Comparison of ENCODE assay signal across 8 cellular contexts in genomic region chr4:128553665-128554515, GRCh38.
A peak's percentile ranks its signal among the peaks of the same experiment; 100 is the strongest.
DNase-seq lines count a peak whose midpoint lies in the region; ATAC-seq, FAIRE-seq and TF ChIP-seq lines count a peak whose summit lies in the region.

No MANE protein-coding gene starts in this region.

- H3K4me1 Mint-ChIP-seq in activated naive CD4-positive, alpha-beta T cell treated with anti-CD3 and anti-CD28 coated beads for 36 hours (ENCODE audit: low read depth), result peaks cover 13% of the 10 kb centered on the region
- peaks cover 13% of the 10 kb centered on the region for H3K4me1 Mint-ChIP-seq in activated B cell treated with CpG ODN at 0.5 μM for 24 hours

- H2AFZ ChIP-seq in keratinocyte (ENCODE audit: control insufficient read depth, low read length), result peak overlapping the region; percentile 99

- ATAC-seq in activated B cell treated with CpG ODN at 0.5 μM for 24 hours (ENCODE audit: low read depth), result no peak

- H3K9me3 ChIP-seq in keratinocyte (ENCODE audit: control insufficient read depth, low read depth, low read length) (no peaks in the 10 kb centered on the region), testis (no peaks in the 10 kb centered on the region)

- no peak for DNase-seq in activated naive CD4-positive, alpha-beta T cell treated with anti-CD3 and anti-CD28 coated beads for 36 hours
- DNase-seq in activated naive CD4-positive, alpha-beta T cell treated with anti-CD3 and anti-CD28 coated beads, Interleukin-2, amount 50 U/mL, for 16 hours, result no peak
- DNase-seq in activated B cell treated with CpG ODN at 0.5 μM for 24 hours (no peak), keratinocyte (ENCODE audit: low read depth, low spot score) (no peak), testis (no peak), D721Med (ENCODE audit: insufficient read length, low spot score) (no peak), midbrain (lab: John Stamatoyannopoulos, UW) (no peak), GM12891 (ENCODE audit: insufficient read length, low spot score) (no peak)

- no peak for FAIRE-seq in keratinocyte (lab: Jason Lieb, UNC)
- FAIRE-seq in D721Med (lab: Jason Lieb, UNC), result no peak
- FAIRE-seq in GM12891 (lab: Jason Lieb, UNC), result no peak

- H3K27me3 ChIP-seq in keratinocyte (ENCODE audit: control insufficient read depth, extremely low read depth, insufficient read depth, low read length), result no peaks in the 10 kb centered on the region
- H3K27me3 ChIP-seq in testis, result no peaks in the 10 kb centered on the region

- H3K4me3 ChIP-seq in keratinocyte (ENCODE audit: control insufficient read depth in 2 of 3, extremely low read depth in 1 of 3, insufficient read depth in 2 of 3, low read depth in 1 of 3, low read length in 3 of 3), result peak overlapping the region in 2 of 3 experiments; percentile 71 to 79
- peak overlapping the region; percentile 42 to 62 for H3K4me3 ChIP-seq in testis

- H3K4me2 ChIP-seq in keratinocyte (ENCODE audit: control insufficient read depth, extremely low read depth, insufficient read depth, low read depth, low read length), result peak overlapping the region; percentile 88

- H3K27me3 Mint-ChIP-seq in activated naive CD4-positive, alpha-beta T cell treated with anti-CD3 and anti-CD28 coated beads for 36 hours (ENCODE audit: low read depth), result peaks cover 7% of the 10 kb centered on the region
- peaks cover 8% of the 10 kb centered on the region for H3K27me3 Mint-ChIP-seq in activated B cell treated with CpG ODN at 0.5 μM for 24 hours

- CTCF ChIA-PET in activated naive CD4-positive, alpha-beta T cell treated with anti-CD3 and anti-CD28 coated beads for 36 hours (lab: Charles Lee), result interaction anchor here (0.6 to 1.6 kb wide), 3 partner anchors 21 to 308 kb away, joined by 3 to 8 read pairs (median 4); no protein-coding TSS in a partner anchor
- CTCF ChIA-PET in activated B cell treated with CpG ODN at 0.5 μM for 24 hours (lab: Charles Lee), result no interaction called here

- WGBS in testis, 2 donors, result 10 to 16% methylated on average over 5 of the region's 5 CpGs

- intact Hi-C loops in activated naive CD4-positive, alpha-beta T cell treated with anti-CD3 and anti-CD28 coated beads for 36 hours (cut with micrococcal nuclease), result loop anchor here (1.0 to 5.0 kb wide), 4 partner anchors 20 to 267 kb away; partner anchors contain the start of gene PGRMC2
- intact Hi-C loops in activated B cell treated with CpG ODN at 0.5 μM for 24 hours (cut with micrococcal nuclease) (no loop called here), testis (cut with DNase I; ENCODE audit: low total_unique reads) (no loop called here)

- H3K27ac Mint-ChIP-seq in activated naive CD4-positive, alpha-beta T cell treated with anti-CD3 and anti-CD28 coated beads for 36 hours, result no peak overlapping the region
- H3K27ac Mint-ChIP-seq in activated B cell treated with CpG ODN at 0.5 μM for 24 hours, result no peak overlapping the region

- H3K9ac ChIP-seq in keratinocyte (ENCODE audit: control insufficient read depth, extremely low read depth, insufficient read depth, low read length), result peak overlapping the region; percentile 80

- TF ChIP-seq POLR2A in testis (IDR thresholded peaks at IDR 0.05) (no peak), GM12891 (IDR thresholded peaks at IDR 0.05; ENCODE audit: low read depth, low read length) (no peak)

- H3K36me3 Mint-ChIP-seq in activated naive CD4-positive, alpha-beta T cell treated with anti-CD3 and anti-CD28 coated beads for 36 hours (ENCODE audit: low read depth), result no peaks in the 10 kb centered on the region
- H3K36me3 Mint-ChIP-seq in activated B cell treated with CpG ODN at 0.5 μM for 24 hours (ENCODE audit: low read depth), result no peaks in the 10 kb centered on the region

- H3K9me1 ChIP-seq in keratinocyte (ENCODE audit: control insufficient read depth, extremely low read depth, insufficient read depth, low read length), result no peaks in the 10 kb centered on the region

- H3K4me1 ChIP-seq in keratinocyte (ENCODE audit: control insufficient read depth, extremely low read depth, insufficient read depth, low read length) (peaks cover 9% of the 10 kb centered on the region), testis (peaks cover 4% of the 10 kb centered on the region)

- H3K9me3 Mint-ChIP-seq in activated naive CD4-positive, alpha-beta T cell treated with anti-CD3 and anti-CD28 coated beads for 36 hours, result no peaks in the 10 kb centered on the region
- H3K9me3 Mint-ChIP-seq in activated B cell treated with CpG ODN at 0.5 μM for 24 hours, result no peaks in the 10 kb centered on the region

- H3K27ac ChIP-seq in keratinocyte (ENCODE audit: control insufficient read depth, insufficient read depth, low read length) (peak overlapping the region; percentile 72), testis (peak overlapping the region; percentile 79 to 85)

- H3K36me3 ChIP-seq in keratinocyte (ENCODE audit: control insufficient read depth in 2 of 2, extremely low read depth in 1 of 2, insufficient read depth in 2 of 2, low read length in 2 of 2) (no peaks in the 10 kb centered on the region), testis (ENCODE audit: low read depth, missing control alignments) (no peaks in the 10 kb centered on the region)

- POLR2A ChIA-PET in activated B cell treated with CpG ODN at 0.5 μM for 24 hours (lab: Charles Lee), result no interaction called here

- TF ChIP-seq CTCF in activated B cell treated with CpG ODN at 0.5 μM for 24 hours (IDR thresholded peaks at IDR 0.05) (no peak), keratinocyte (optimal IDR thresholded peaks at IDR 0.05 in 1 of 3, IDR thresholded peaks at IDR 0.05 in 1 of 3, conservative IDR thresholded peaks at IDR 0.05 in 1 of 3; ENCODE audit: extremely low read depth in 1 of 3, insufficient read depth in 2 of 3, low read length in 3 of 3) (no peak), testis (IDR thresholded peaks at IDR 0.05) (no peak), D721Med (IDR thresholded peaks at IDR 0.05; ENCODE audit: insufficient read depth, missing control alignments) (no peak)

- H3K79me2 ChIP-seq in keratinocyte (ENCODE audit: control insufficient read depth, insufficient read depth, low read length), result no peaks in the 10 kb centered on the region

- dilution Hi-C loops in keratinocyte (cut with MboI; ENCODE audit: extremely low pct_ligation_motif_present, low sequenced_read_pairs), result no loop called here

- H4K20me1 ChIP-seq in keratinocyte (ENCODE audit: control insufficient read depth, extremely low read depth, insufficient read depth, low read length), result no peaks in the 10 kb centered on the region

- peak overlapping the region; percentile 73 for H3K4me3 Mint-ChIP-seq in activated naive CD4-positive, alpha-beta T cell treated with anti-CD3 and anti-CD28 coated beads for 36 hours
- H3K4me3 Mint-ChIP-seq in activated B cell treated with CpG ODN at 0.5 μM for 24 hours, result peak overlapping the region; percentile 93

TF ChIP-seq in GM12891, 5 proteins besides CTCF, POLR2A, EP300 and RAD21:
- TF ChIP-seq POU2F2 (IDR thresholded peaks at IDR 0.05; ENCODE audit: low read depth, low read length) (no peak), POLR2AphosphoS5 (IDR thresholded peaks at IDR 0.05; ENCODE audit: low read depth, low read length) (no peak), TAF1 (IDR thresholded peaks at IDR 0.05; ENCODE audit: low read depth, low read length) (no peak), PAX5 (IDR thresholded peaks at IDR 0.05; ENCODE audit: insufficient read depth, low read length, severe bottlenecking) (no peak), SPI1 (IDR thresholded peaks at IDR 0.05; ENCODE audit: low read depth, low read length) (no peak)
